In genomic region chr19:46729696-46730095, GRCh38 we compare ENCODE assay signal across 22 cellular contexts.
"Had no signal": no experiment of that assay in that cellular context is flagged by ENCODE, and none has a peak within 500 bp of the region (broad histone marks: within the 10 kb centered on the region; RNA-seq: fewer than 3 reads in every experiment).

No MANE protein-coding gene starts in this region.

- FAIRE-seq: frontal cortex, islet of Langerhans had no signal

- H3K27ac ChIP-seq: coronary artery, ovary, right lobe of liver, stomach, thoracic aorta, transverse colon had no signal

- H3K4me3 ChIP-seq: coronary artery, heart left ventricle, ovary, right lobe of liver, stomach, thoracic aorta, transverse colon had no signal

- H3K4me1 ChIP-seq: transverse colon had no signal

- ATAC-seq: esophagus mucosa; heart left ventricle; left lobe of liver; naive thymus-derived CD4-positive, alpha-beta T cell; right lobe of liver; stimulated activated memory B cell treated with anti-CD40 and anti-IgM and Interleukin-4, amounts not matched to agents 10 μg/mL and 1 μg/mL and 100 μg/mL, for 72 hours had no signal

- H3K27me3 ChIP-seq: heart left ventricle, ovary, right lobe of liver, stomach, transverse colon had no signal

- H3K9me3 ChIP-seq: heart left ventricle, ovary, right lobe of liver, stomach, thoracic aorta, transverse colon had no signal

- H3K36me3 ChIP-seq: ovary had no signal

- DNase-seq: effector CD4-positive, alpha-beta T cell; endodermal cell; kidney glomerular epithelial cell; mammary epithelial cell; naive thymus-derived CD4-positive, alpha-beta T cell; nephron progenitor cell; right lobe of liver; stimulated activated CD4-positive, alpha-beta T cell treated with anti-CD3 and anti-CD28 coated beads, Interleukin-15, amount 100 ng/mL, for 24 hours; stimulated activated CD4-positive, alpha-beta T cell treated with anti-CD3 and anti-CD28 coated beads, Interleukin-1b, Interleukin-23, amount 100 ng/mL, for 48 hours; stimulated activated CD4-positive, alpha-beta T cell treated with anti-CD3 and anti-CD28 coated beads, Interleukin-4, amount 100 ng/mL, for 24 hours; stomach; substantia nigra; transverse colon had no signal
